11 cellular contexts compared by ENCODE assay signal in genomic region chr7:34107306-34107705, GRCh38.
DNase-seq lines count a peak whose midpoint lies in the region; TF ChIP-seq lines count a peak whose summit lies in the region.
"Had no signal": no experiment of that assay in that cellular context is flagged by ENCODE, and none has a peak within 500 bp of the region (broad histone marks: within the 10 kb centered on the region; RNA-seq: fewer than 3 reads in every experiment).

No MANE protein-coding gene starts in this region.

- H3K4me3 ChIP-seq in fibroblast of mammary gland (ENCODE audit: control insufficient read depth, low read depth, low read length) (no peak overlapping the region), skeletal muscle cell (ENCODE audit: low read depth, low read length) (no peak overlapping the region)
- H3K4me3 ChIP-seq: adrenal gland had no signal

- no peak for TF ChIP-seq CTCF in fibroblast of mammary gland (conservative IDR thresholded peaks at IDR 0.05; ENCODE audit: control insufficient read depth, insufficient read depth, low read depth, low read length)

- DNase-seq in NCI-H1092 treated with DMSO at 0.1 percent for 48 hours (lab: John Stamatoyannopoulos, UW) = peak; percentile 49
- DNase-seq in NCI-H1092 (lab: John Stamatoyannopoulos, UW) = no peak
- DNase-seq in NCI-H2171 treated with DMSO at 0.1 percent for 48 hours (lab: John Stamatoyannopoulos, UW) = peak; percentile 80
- DNase-seq in fibroblast of mammary gland (ENCODE audit: low read depth) = peak; percentile 92
- DNase-seq in skeletal muscle cell (ENCODE audit: low read depth) = peak; percentile 41
- DNase-seq in stimulated activated CD8-positive, alpha-beta memory T cell treated with anti-CD3 and anti-CD28 coated beads, Interleukin-4, amount 100 ng/mL, for 48 hours = no peak
- no peak for DNase-seq in NCI-H1048 (lab: John Stamatoyannopoulos, UW)
- no peak for DNase-seq in hypothalamus (lab: John Stamatoyannopoulos, UW)
- DNase-seq: DMS53, islet precursor cell had no signal

Comparison
In these comparisons a context has a peak if more than half of its experiments do, and no peak if none do; other contexts are left out.
1. DNase-seq: peak in NCI-H1092 treated with DMSO at 0.1 percent for 48 hours (single experiment), NCI-H2171 treated with DMSO at 0.1 percent for 48 hours (single experiment), fibroblast of mammary gland (single experiment) and skeletal muscle cell (single experiment); none in NCI-H1092 (single experiment), stimulated activated CD8-positive, alpha-beta memory T cell treated with anti-CD3 and anti-CD28 coated beads, Interleukin-4, amount 100 ng/mL, for 48 hours (single experiment), NCI-H1048 (single experiment) and hypothalamus (0 of 51).